In genomic region chr7:110612680-110613079, GRCh38 we compare ENCODE assay signal across 14 cellular contexts.
DNase-seq lines count a peak whose midpoint lies in the region; ATAC-seq and TF ChIP-seq lines count a peak whose summit lies in the region.
"Had no signal": no experiment of that assay in that cellular context is flagged by ENCODE, and none has a peak within 500 bp of the region (broad histone marks: within the 10 kb centered on the region; RNA-seq: fewer than 3 reads in every experiment).

No MANE protein-coding gene starts in this region.

- H3K27ac ChIP-seq in foreskin keratinocyte: no peak overlapping the region
- H3K27ac ChIP-seq: BLaER1 treated with 17β-estradiol and CSF1 and Interleukin-3, amounts not matched to agents 10 nM and 100 nM had no signal

- DNase-seq in NCI-H2227 (lab: John Stamatoyannopoulos, UW; ENCODE audit: unreplicated experiment) (peak; percentile 22), RKO (ENCODE audit: low spot score) (peak; percentile 24), foreskin keratinocyte (peak; percentile 12 to 50), renal cortical epithelial cell (ENCODE audit: low read depth) (peak; percentile 13), NCI-H187 (lab: John Stamatoyannopoulos, UW) (no peak), SHP77 (lab: John Stamatoyannopoulos, UW) (no peak)
- DNase-seq: Calu3; CD8-positive, alpha-beta T cell; DMS79 treated with DMSO at 0.1 percent for 48 hours; GF-D8; H9; IMR-90 had no signal

- no peaks in the 10 kb centered on the region for H3K4me1 ChIP-seq in foreskin keratinocyte
- H3K4me1 ChIP-seq: BLaER1 treated with 17β-estradiol and CSF1 and Interleukin-3, amounts not matched to agents 10 nM and 100 nM had no signal

- ATAC-seq in foreskin keratinocyte (peak; percentile 39), HG03520 (IDR thresholded peaks at IDR 0.05; ENCODE audit: unreplicated experiment) (no peak)
- ATAC-seq: CD8-positive, alpha-beta T cell had no signal

- no peaks in the 10 kb centered on the region for H3K27me3 ChIP-seq in foreskin keratinocyte
- H3K27me3 ChIP-seq: BLaER1 treated with 17β-estradiol and CSF1 and Interleukin-3, amounts not matched to agents 10 nM and 100 nM had no signal

- TF ChIP-seq CTCF in foreskin keratinocyte (conservative IDR thresholded peaks at IDR 0.05): no peak

Comparison
In these comparisons a context has a peak if more than half of its experiments do, and no peak if none do; other contexts are left out.
1. DNase-seq: peak in NCI-H2227 (single experiment), RKO (single experiment), foreskin keratinocyte (2 of 2) and renal cortical epithelial cell (single experiment); none in NCI-H187 (0 of 2) and SHP77 (0 of 2).